In the genomic region with DNA sequence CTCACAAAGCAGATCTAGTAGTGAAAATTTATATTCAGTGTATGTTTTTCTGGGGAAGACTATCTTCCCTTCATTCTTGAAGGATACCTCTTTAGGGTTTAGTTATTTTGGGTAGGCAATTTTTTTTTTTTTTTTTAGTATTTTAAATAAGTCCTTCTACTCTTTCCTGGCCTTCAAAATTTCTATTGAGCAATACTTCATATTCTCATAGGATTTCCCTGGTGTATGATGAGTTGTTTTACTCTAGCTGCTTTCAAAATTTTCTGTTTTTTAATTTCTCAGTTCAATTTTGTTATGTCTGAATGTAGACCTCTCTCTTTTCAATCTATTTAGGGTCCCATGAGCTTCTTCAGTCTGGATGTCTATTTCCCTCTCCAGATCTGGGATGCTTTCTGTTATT, we compare ENCODE assay signal across 30 cellular contexts.
"Had no signal": no experiment of that assay in that cellular context is flagged by ENCODE, and none has a peak within 500 bp of the region (broad histone marks: within the 10 kb centered on the region; RNA-seq: fewer than 3 reads in every experiment).

No MANE protein-coding gene starts in this region.

- H3K27me3 ChIP-seq: adrenal gland, body of pancreas, breast epithelium, Peyer's patch, SJCRH30 had no signal

- H3K9me3 ChIP-seq: adrenal gland, body of pancreas, breast epithelium, Peyer's patch, SJCRH30 had no signal

- ATAC-seq: activated CD4-positive, alpha-beta T cell treated with anti-CD3 and anti-CD28 coated beads for 36 hours; activated CD4-positive, CD25-positive, alpha-beta regulatory T cell treated with anti-CD3 and anti-CD28 coated beads, Interleukin-2, amount 50 U/mL, for 24 hours; activated CD8-positive, alpha-beta T cell treated with anti-CD3 and anti-CD28 coated beads, Interleukin-2, amount 10 ng/mL, durations not matched to agents 7 days and 5 days; body of pancreas; PC-3; WTC11 had no signal

- H3K4me3 ChIP-seq: adrenal gland, body of pancreas, breast epithelium, Peyer's patch, SJCRH30, SK-N-MC had no signal

- H3K4me2 ChIP-seq: KMS-11 had no signal

- DNase-seq: activated CD4-positive, alpha-beta T cell treated with anti-CD3 and anti-CD28 coated beads for 36 hours; activated CD4-positive, alpha-beta T cell treated with anti-CD3 and anti-CD28 coated beads, Interleukin-2, amount 10 ng/mL, durations not matched to agents 7 days and 5 days; activated CD4-positive, alpha-beta T cell treated with anti-CD3 and anti-CD28 coated beads, Interleukin-2, amount 50 U/mL, for 48 hours; activated CD8-positive, alpha-beta T cell treated with anti-CD3 and anti-CD28 coated beads, Interleukin-2, amount 10 ng/mL, durations not matched to agents 7 days and 5 days; activated gamma-delta T cell; activated naive CD4-positive, alpha-beta T cell treated with Interleukin-2 at 50 U/mL for 16 hours; activated naive CD8-positive, alpha-beta T cell treated with anti-CD3 and anti-CD28 coated beads, Interleukin-2, amount 10 ng/mL, durations not matched to agents 7 days and 5 days; activated T-cell treated with anti-CD3 and anti-CD28 coated beads, Interleukin-2, amount 50 U/mL, for 24 hours; adrenal gland; body of pancreas; central memory CD4-positive, alpha-beta T cell; MM.1S; MV-4-11; NCI-H1092; NCI-H1436 treated with DMSO at 0.1 percent for 48 hours; NCI-H1694 treated with DMSO at 0.1 percent for 48 hours; NCI-H2029; NCI-H345; NCI-H524 treated with DMSO at 0.1 percent for 48 hours; NK-92 treated with Interleukin-12 subunit alpha and Interleukin-12 subunit beta, amount 100 ng/mL, for 24 hours; PC-3; Peyer's patch; SHP77; SJCRH30 had no signal

- H3K27ac ChIP-seq: adrenal gland, body of pancreas, breast epithelium, KMS-11, Peyer's patch, RWPE1, SJCRH30, SK-N-MC had no signal

- H3K9ac ChIP-seq: KMS-11 had no signal

- H3K4me1 ChIP-seq: adrenal gland, body of pancreas, breast epithelium, Peyer's patch, SJCRH30 had no signal

- H3K36me3 ChIP-seq: adrenal gland, breast epithelium, Peyer's patch, SJCRH30 had no signal
